Comparison of ENCODE assay signal across 8 cellular contexts in genomic region chr22:24106385-24107381, GRCh38.
DNase-seq lines count a peak whose midpoint lies in the region; ATAC-seq and TF ChIP-seq lines count a peak whose summit lies in the region.

No MANE protein-coding gene starts in this region.

- no peak overlapping the region for H3K4me2 ChIP-seq in mammary epithelial cell (ENCODE audit: insufficient read depth, low read depth, low read length)

- H3K4me1 Mint-ChIP-seq in MCF 10A (ENCODE audit: insufficient read depth, unreplicated experiment): peaks cover 8% of the 10 kb centered on the region
- H3K4me1 Mint-ChIP-seq in activated T-cell treated with anti-CD3 and anti-CD28 coated beads, Interleukin-2, amount 50 U/mL, for 24 hours (ENCODE audit: low read depth): peaks cover 30% of the 10 kb centered on the region

- no peaks in the 10 kb centered on the region for H3K79me2 ChIP-seq in mammary epithelial cell (ENCODE audit: insufficient read depth, low read length)

- no peaks in the 10 kb centered on the region for H3K27me3 ChIP-seq in mammary epithelial cell (ENCODE audit: insufficient read depth, low read length)

- intact Hi-C loops in MCF 10A (cut with micrococcal nuclease): loop anchor here (1.0 to 10.0 kb wide), 3 partner anchors 50 to 148 kb away; no protein-coding TSS in a partner anchor
- intact Hi-C loops in mammary epithelial cell (cut with micrococcal nuclease): loop anchor here (5.0 kb wide), 2 partner anchors 51 to 71 kb away; no protein-coding TSS in a partner anchor

- CTCF ChIA-PET in MCF 10A (lab: Yijun Ruan, JAX) (interaction anchor here (0.7 to 2.7 kb wide), 4 partner anchors 21 to 103 kb away, joined by 3 to 21 read pairs (median 4); no protein-coding TSS in a partner anchor), mammary epithelial cell (lab: Charles Lee; ENCODE audit: low non-redundant PET) (interaction anchor here (0.7 kb wide), 1 partner anchor 82 kb away, joined by 4 read pairs; no protein-coding TSS in a partner anchor)

- H4K20me1 ChIP-seq in mammary epithelial cell (ENCODE audit: insufficient read depth, low read length): no peaks in the 10 kb centered on the region

- H3K4me3 ChIP-seq in mammary epithelial cell (replicated peaks in 1 of 3; ENCODE audit: insufficient read depth in 1 of 3, low read depth in 2 of 3, low read length in 3 of 3): no peak overlapping the region

- no peaks in the 10 kb centered on the region for H3K9me3 Mint-ChIP-seq in MCF 10A (ENCODE audit: unreplicated experiment)
- H3K9me3 Mint-ChIP-seq in activated T-cell treated with anti-CD3 and anti-CD28 coated beads, Interleukin-2, amount 50 U/mL, for 24 hours: no peaks in the 10 kb centered on the region

- H3K9me3 ChIP-seq in mammary epithelial cell (replicated peaks; ENCODE audit: insufficient read depth, low read length): no peaks in the 10 kb centered on the region

- ATAC-seq in GM18498 (IDR thresholded peaks at IDR 0.05; ENCODE audit: unreplicated experiment): no peak
- ATAC-seq in HG02798 (IDR thresholded peaks at IDR 0.05; ENCODE audit: poor library complexity, unreplicated experiment): no peak

- H3K27me3 Mint-ChIP-seq in MCF 10A (ENCODE audit: insufficient read depth, unreplicated experiment): no peaks in the 10 kb centered on the region
- H3K27me3 Mint-ChIP-seq in activated T-cell treated with anti-CD3 and anti-CD28 coated beads, Interleukin-2, amount 50 U/mL, for 24 hours: no peaks in the 10 kb centered on the region

- no peak overlapping the region for H3K4me3 Mint-ChIP-seq in MCF 10A (ENCODE audit: unreplicated experiment)
- peak overlapping the region; percentile 42 for H3K4me3 Mint-ChIP-seq in activated T-cell treated with anti-CD3 and anti-CD28 coated beads, Interleukin-2, amount 50 U/mL, for 24 hours

- peak overlapping the region; percentile 27 for H3K27ac Mint-ChIP-seq in MCF 10A (ENCODE audit: low read depth, unreplicated experiment)
- peak overlapping the region; percentile 85 for H3K27ac Mint-ChIP-seq in activated T-cell treated with anti-CD3 and anti-CD28 coated beads, Interleukin-2, amount 50 U/mL, for 24 hours

- H3K9ac ChIP-seq in mammary epithelial cell (ENCODE audit: insufficient read depth, low read length): no peak overlapping the region

- DNase-seq in MCF 10A (ENCODE audit: unreplicated experiment) (no peak), mammary epithelial cell (no peak), iPS-NIHi11 (ENCODE audit: low spot score) (peak; percentile 43), substantia nigra (lab: John Stamatoyannopoulos, UW) (peak in 5 of 49 donors; percentile 9 to 26 (median 16)), NCI-H1092 treated with DMSO at 0.1 percent for 48 hours (lab: John Stamatoyannopoulos, UW) (no peak)
- DNase-seq in activated T-cell treated with anti-CD3 and anti-CD28 coated beads, Interleukin-2, amount 50 U/mL, for 24 hours: peak; percentile 45

- BruUV-seq in MCF 10A (replicated peaks; lab: Mats Ljungman, UMichigan) (no TSS peak), mammary epithelial cell (replicated peaks; lab: Mats Ljungman, UMichigan) (no TSS peak)

- TF ChIP-seq CTCF in MCF 10A (IDR thresholded peaks at IDR 0.05; ENCODE audit: unreplicated experiment): peak; percentile 9
- TF ChIP-seq CTCF in mammary epithelial cell (conservative IDR thresholded peaks at IDR 0.05 in 1 of 2, IDR thresholded peaks at IDR 0.05 in 1 of 2; ENCODE audit: extremely low read depth in 1 of 2, insufficient read depth in 1 of 2, low read depth in 1 of 2, low read length in 2 of 2): no peak

- POLR2A ChIA-PET in MCF 10A (lab: Yijun Ruan, JAX): interaction anchor here (0.7 to 1.3 kb wide), 2 partner anchors 11 to 41 kb away, joined by 4 read pairs; no protein-coding TSS in a partner anchor

- WGBS in mammary epithelial cell (ENCODE audit: low coverage, missing lambda C conversion rate): 93% methylated on average over 3 of the region's 3 CpGs

- dilution Hi-C loops in mammary epithelial cell (cut with HindIII; ENCODE audit: low sequenced_read_pairs): no loop called here

- H3K36me3 Mint-ChIP-seq in MCF 10A (ENCODE audit: insufficient read depth, unreplicated experiment): peaks cover 63% of the 10 kb centered on the region
- peaks cover 86% of the 10 kb centered on the region for H3K36me3 Mint-ChIP-seq in activated T-cell treated with anti-CD3 and anti-CD28 coated beads, Interleukin-2, amount 50 U/mL, for 24 hours (ENCODE audit: low read depth)

- no peak overlapping the region for H2AFZ ChIP-seq in mammary epithelial cell (ENCODE audit: low read depth, low read length)

- in situ Hi-C loops in mammary epithelial cell (cut with MboI; ENCODE audit: low sequenced_read_pairs in 2 of 2): no loop called here

- H3K27ac ChIP-seq in mammary epithelial cell (ENCODE audit: insufficient read depth, low read depth, low read length) (no peak overlapping the region), substantia nigra (ENCODE audit: low read depth, low read length, poor library complexity, severe bottlenecking) (peak overlapping the region; percentile 10)

- H3K36me3 ChIP-seq in mammary epithelial cell (ENCODE audit: insufficient read depth, low read length): peaks cover 4% of the 10 kb centered on the region

- no peaks in the 10 kb centered on the region for H3K4me1 ChIP-seq in mammary epithelial cell (ENCODE audit: insufficient read depth, low read length)

Comparison
In these comparisons a context has a peak if more than half of its experiments do, and no peak if none do; other contexts are left out.
1. DNase-seq: peak in activated T-cell treated with anti-CD3 and anti-CD28 coated beads, Interleukin-2, amount 50 U/mL, for 24 hours (single experiment) and iPS-NIHi11 (single experiment); none in MCF 10A (single experiment), mammary epithelial cell (single experiment) and NCI-H1092 treated with DMSO at 0.1 percent for 48 hours (single experiment).